8 cellular contexts compared by ENCODE assay signal in genomic region chr17:20155258-20156195, GRCh38.
DNase-seq lines count a peak whose midpoint lies in the region; ATAC-seq and TF ChIP-seq lines count a peak whose summit lies in the region.

No MANE protein-coding gene starts in this region.

- H3K4me2 ChIP-seq in neuronal stem cell (ENCODE audit: insufficient read depth, low read length, poor library complexity, severe bottlenecking), result peak overlapping the region; percentile 80

- H3K4ac ChIP-seq in neuronal stem cell (ENCODE audit: low read length), result no peak overlapping the region

- H3K4me1 Mint-ChIP-seq in activated naive CD4-positive, alpha-beta T cell treated with anti-CD3 and anti-CD28 coated beads for 36 hours (ENCODE audit: low read depth), result peaks cover 7% of the 10 kb centered on the region

- no peaks in the 10 kb centered on the region for H3K9me3 Mint-ChIP-seq in activated naive CD4-positive, alpha-beta T cell treated with anti-CD3 and anti-CD28 coated beads for 36 hours

- no peak overlapping the region for H3K14ac ChIP-seq in neuronal stem cell (ENCODE audit: low read length)

- H2AK5ac ChIP-seq in neuronal stem cell (ENCODE audit: low read depth, low read length), result peak overlapping the region; percentile 97

- H3K79me1 ChIP-seq in neuronal stem cell (ENCODE audit: low read depth, low read length), result peaks cover 15% of the 10 kb centered on the region

- peaks cover 7% of the 10 kb centered on the region for H3K27me3 ChIP-seq in H7 (ENCODE audit: control insufficient read depth, insufficient read depth, low read length)
- no peaks in the 10 kb centered on the region for H3K27me3 ChIP-seq in MG63
- H3K27me3 ChIP-seq in SJCRH30, result peaks cover 5% of the 10 kb centered on the region; the same call in 1 of the 2 replicates
- peaks cover 8% of the 10 kb centered on the region for H3K27me3 ChIP-seq in gastroesophageal sphincter
- H3K27me3 ChIP-seq in neuronal stem cell (ENCODE audit: control insufficient read depth in 3 of 3, insufficient read depth in 3 of 3, low read depth in 1 of 3, low read length in 3 of 3), result peaks cover 0 to 25% (median 10%) of the 10 kb centered on the region in 3 experiments
- H3K27me3 ChIP-seq in subcutaneous abdominal adipose tissue (ENCODE audit: control insufficient read depth in 5 of 5, insufficient read depth in 4 of 5, low read length in 5 of 5), result no peaks in the 10 kb centered on the region

- DNase-seq in H7, result peak; percentile 98
- DNase-seq in MG63, result peak; percentile 94
- peak; percentile 100 for DNase-seq in SJCRH30
- DNase-seq in activated naive CD4-positive, alpha-beta T cell treated with anti-CD3 and anti-CD28 coated beads for 36 hours, result peak; percentile 98
- peak; percentile 97 for DNase-seq in neuronal stem cell (ENCODE audit: low spot score)

- peaks cover 15% of the 10 kb centered on the region for H3K4me1 ChIP-seq in ES-I3 (ENCODE audit: insufficient read depth, low read length)
- peaks cover 6% of the 10 kb centered on the region for H3K4me1 ChIP-seq in SJCRH30
- peaks cover 0 to 20% (median 6%) of the 10 kb centered on the region in 3 donors for H3K4me1 ChIP-seq in gastroesophageal sphincter
- H3K4me1 ChIP-seq in neuronal stem cell (ENCODE audit: control insufficient read depth in 2 of 2, insufficient read depth in 1 of 2, low read depth in 1 of 2, low read length in 2 of 2), result peaks cover 0 to 4% of the 10 kb centered on the region in 2 donors
- peaks cover 1 to 24% (median 13%) of the 10 kb centered on the region in 5 donors for H3K4me1 ChIP-seq in subcutaneous abdominal adipose tissue (ENCODE audit: control insufficient read depth in 5 of 5, insufficient read depth in 5 of 5, low read length in 5 of 5)

- H3K9me3 ChIP-seq in ES-I3 (ENCODE audit: control insufficient read depth, insufficient read depth, low read length), result no peaks in the 10 kb centered on the region
- no peaks in the 10 kb centered on the region for H3K9me3 ChIP-seq in MG63
- H3K9me3 ChIP-seq in SJCRH30 (replicated peaks), result no peaks in the 10 kb centered on the region
- no peaks in the 10 kb centered on the region for H3K9me3 ChIP-seq in gastroesophageal sphincter
- no peaks in the 10 kb centered on the region for H3K9me3 ChIP-seq in neuronal stem cell (replicated peaks in 1 of 2; ENCODE audit: control insufficient read depth in 2 of 2, insufficient read depth in 1 of 2, low read depth in 1 of 2, low read length in 2 of 2)
- H3K9me3 ChIP-seq in subcutaneous abdominal adipose tissue (ENCODE audit: control insufficient read depth in 5 of 5, low read length in 5 of 5), result no peaks in the 10 kb centered on the region

- no peaks in the 10 kb centered on the region for H3K36me3 ChIP-seq in ES-I3 (ENCODE audit: insufficient read depth, low read length)
- no peaks in the 10 kb centered on the region; the same call in 1 of the 2 replicates for H3K36me3 ChIP-seq in H7 (replicated peaks; ENCODE audit: control insufficient read depth, insufficient read depth, low read length)
- no peaks in the 10 kb centered on the region for H3K36me3 ChIP-seq in MG63
- H3K36me3 ChIP-seq in SJCRH30, result no peaks in the 10 kb centered on the region
- no peaks in the 10 kb centered on the region for H3K36me3 ChIP-seq in gastroesophageal sphincter
- H3K36me3 ChIP-seq in neuronal stem cell (replicated peaks in 1 of 2; ENCODE audit: control insufficient read depth in 2 of 2, insufficient read depth in 2 of 2, low read length in 2 of 2), result peaks cover 0 to 10% of the 10 kb centered on the region in 2 donors
- H3K36me3 ChIP-seq in subcutaneous abdominal adipose tissue (ENCODE audit: control insufficient read depth in 5 of 5, insufficient read depth in 5 of 5, low read length in 5 of 5), result no peaks in the 10 kb centered on the region

- peak overlapping the region; percentile 97 for H2AFZ ChIP-seq in neuronal stem cell (ENCODE audit: low read length)

- TF ChIP-seq CTCF in gastroesophageal sphincter (IDR thresholded peaks at IDR 0.05), result no peak

- peak overlapping the region; percentile 87 for H3K23ac ChIP-seq in neuronal stem cell (ENCODE audit: low read depth, low read length, poor library complexity)

- no peak overlapping the region for H3K4me3 Mint-ChIP-seq in activated naive CD4-positive, alpha-beta T cell treated with anti-CD3 and anti-CD28 coated beads for 36 hours

- H3K4me3 ChIP-seq in H7 (ENCODE audit: insufficient read depth, low read depth, low read length) (peak overlapping the region; percentile 75), MG63 (peak overlapping the region; percentile 50), SJCRH30 (peak overlapping the region; percentile 77), gastroesophageal sphincter (peak overlapping the region; percentile 53 to 77), neuronal stem cell (ENCODE audit: low read length in 2 of 2) (peak overlapping the region; percentile 51 to 94), subcutaneous abdominal adipose tissue (ENCODE audit: low read depth in 1 of 5, low read length in 5 of 5) (peak overlapping the region; percentile 24 to 72 (median 62))

- no peak overlapping the region for H3K27ac Mint-ChIP-seq in activated naive CD4-positive, alpha-beta T cell treated with anti-CD3 and anti-CD28 coated beads for 36 hours

- H3K9ac ChIP-seq in ES-I3 (ENCODE audit: low read depth, low read length) (peak overlapping the region; percentile 90), neuronal stem cell (ENCODE audit: low read depth, low read length, poor library complexity) (peak overlapping the region; percentile 93), subcutaneous abdominal adipose tissue (ENCODE audit: low read length in 5 of 5) (peak overlapping the region in 1 of 5 donors; percentile 60)

- intact Hi-C loops in activated naive CD4-positive, alpha-beta T cell treated with anti-CD3 and anti-CD28 coated beads for 36 hours (cut with micrococcal nuclease), result loop anchor here (1.0 to 5.0 kb wide), 6 partner anchors 51 to 1127 kb away; partner anchors contain the start of genes AKAP10, MAP2K3 and USP22

- H2BK12ac ChIP-seq in neuronal stem cell (ENCODE audit: low read length), result no peak overlapping the region

- CTCF ChIA-PET in activated naive CD4-positive, alpha-beta T cell treated with anti-CD3 and anti-CD28 coated beads for 36 hours (lab: Charles Lee), result interaction anchor here (0.7 kb wide), 1 partner anchor 79 kb away, joined by 3 read pairs; no protein-coding TSS in a partner anchor

- TF ChIP-seq POLR2A in gastroesophageal sphincter (IDR thresholded peaks at IDR 0.05), result no peak

- H3K27ac ChIP-seq in SJCRH30, result peak overlapping the region; percentile 52
- H3K27ac ChIP-seq in gastroesophageal sphincter, result peak overlapping the region in 3 of 4 donors; percentile 73 to 75 (median 74)
- H3K27ac ChIP-seq in neuronal stem cell (replicated peaks; ENCODE audit: low read length), result peak overlapping the region; percentile 83
- no peak overlapping the region for H3K27ac ChIP-seq in subcutaneous abdominal adipose tissue (ENCODE audit: low read depth, low read length)

- no peaks in the 10 kb centered on the region for H3K36me3 Mint-ChIP-seq in activated naive CD4-positive, alpha-beta T cell treated with anti-CD3 and anti-CD28 coated beads for 36 hours (ENCODE audit: low read depth)

- no peak overlapping the region for H2BK15ac ChIP-seq in neuronal stem cell (ENCODE audit: low read length)

- WGBS in gastroesophageal sphincter (ENCODE audit: low coverage in 1 of 2), 2 donors, result 41 to 45% methylated on average over 15 to 16 of the region's 69 CpGs
- no CpG with 5 or more reads among the region's 69 CpGs for WGBS in neuronal stem cell (ENCODE audit: extremely low coverage in 2 of 2, insufficient read length in 2 of 2, insufficient replicate concordance in 1 of 2), 2 donors

- no peak overlapping the region for H4K91ac ChIP-seq in neuronal stem cell (ENCODE audit: low read depth, low read length, poor library complexity)

- H4K8ac ChIP-seq in neuronal stem cell (ENCODE audit: low read depth, low read length), result no peak overlapping the region

- ATAC-seq in gastroesophageal sphincter, result peak; percentile 99

- peak overlapping the region; percentile 91 for H2BK5ac ChIP-seq in neuronal stem cell (ENCODE audit: low read length)

- H3K27me3 Mint-ChIP-seq in activated naive CD4-positive, alpha-beta T cell treated with anti-CD3 and anti-CD28 coated beads for 36 hours (ENCODE audit: low read depth), result peaks cover 8% of the 10 kb centered on the region

- H2BK120ac ChIP-seq in neuronal stem cell (ENCODE audit: low read depth, low read length), result no peak overlapping the region

- peak overlapping the region; percentile 96 for H3K18ac ChIP-seq in neuronal stem cell (ENCODE audit: low read length)

- no peak for TF ChIP-seq EP300 in gastroesophageal sphincter (IDR thresholded peaks at IDR 0.05)
